ENCODE assay signal across 26 cellular contexts in the genomic region with DNA sequence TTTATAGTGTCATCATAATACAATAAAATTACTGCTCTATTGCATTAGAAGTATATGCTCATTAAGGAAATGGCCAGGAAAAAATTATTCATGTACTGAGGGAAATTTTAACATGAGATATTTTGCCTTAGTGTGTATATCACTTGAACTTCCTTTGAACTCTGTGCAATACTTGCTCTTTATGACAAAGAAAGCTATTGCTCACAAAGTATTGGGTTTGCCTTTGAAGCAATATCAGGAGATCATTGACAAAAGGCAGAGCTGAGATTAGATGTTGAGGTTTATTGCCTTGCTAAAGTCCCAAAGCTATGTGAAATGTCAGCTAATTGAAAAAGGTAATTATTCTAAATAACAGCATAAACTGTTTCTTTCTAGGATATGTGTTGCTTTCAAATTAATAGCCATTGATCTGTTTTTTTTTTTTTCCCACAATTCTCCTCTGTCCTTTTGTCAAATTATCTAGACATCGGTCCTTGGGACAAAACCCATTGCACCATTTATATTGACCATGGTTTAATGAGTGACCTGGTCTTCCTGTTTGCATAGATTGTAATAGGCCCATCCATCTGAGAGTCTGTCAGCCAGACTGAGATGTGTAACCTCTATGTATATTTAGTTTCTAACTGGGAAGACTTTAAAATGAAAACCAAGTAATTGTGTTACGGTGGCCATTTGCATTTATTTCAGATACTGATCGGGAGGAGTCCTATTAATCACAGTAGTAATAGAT.
"Had no signal": no experiment of that assay in that cellular context is flagged by ENCODE, and none has a peak within 500 bp of the region (broad histone marks: within the 10 kb centered on the region; RNA-seq: fewer than 3 reads in every experiment).

No MANE protein-coding gene starts in this region.

- H3K4me1 ChIP-seq: adrenal gland, breast epithelium had no signal

- H3K36me3 ChIP-seq: adrenal gland, breast epithelium had no signal

- H3K9me3 Mint-ChIP-seq: activated naive CD8-positive, alpha-beta T cell treated with anti-CD3 and anti-CD28 coated beads, Interleukin-2, amount 10 ng/mL, durations not matched to agents 7 days and 5 days; WTC11 had no signal

- H3K27ac Mint-ChIP-seq: activated CD8-positive, alpha-beta T cell treated with anti-CD3 and anti-CD28 coated beads, Interleukin-2, amount 10 ng/mL, durations not matched to agents 7 days and 5 days; activated naive CD8-positive, alpha-beta T cell treated with anti-CD3 and anti-CD28 coated beads, Interleukin-2, amount 10 ng/mL, durations not matched to agents 7 days and 5 days; T-helper 17 cell; WTC11 had no signal

- ATAC-seq: activated CD8-positive, alpha-beta T cell treated with anti-CD3 and anti-CD28 coated beads, Interleukin-2, amount 10 ng/mL, durations not matched to agents 7 days and 5 days; Panc1; T-helper 17 cell; WTC11 had no signal

- H3K36me3 Mint-ChIP-seq: activated naive CD8-positive, alpha-beta T cell treated with anti-CD3 and anti-CD28 coated beads, Interleukin-2, amount 10 ng/mL, durations not matched to agents 7 days and 5 days; WTC11 had no signal

- H3K27me3 ChIP-seq: adrenal gland, breast epithelium had no signal

- H3K27me3 Mint-ChIP-seq: activated naive CD8-positive, alpha-beta T cell treated with anti-CD3 and anti-CD28 coated beads, Interleukin-2, amount 10 ng/mL, durations not matched to agents 7 days and 5 days; T-helper 17 cell had no signal

- H3K9me3 ChIP-seq: adrenal gland, breast epithelium had no signal

- H3K27ac ChIP-seq: adrenal gland, breast epithelium, RWPE1 had no signal

- H3K4me1 Mint-ChIP-seq: activated naive CD8-positive, alpha-beta T cell treated with anti-CD3 and anti-CD28 coated beads, Interleukin-2, amount 10 ng/mL, durations not matched to agents 7 days and 5 days; T-helper 17 cell; WTC11 had no signal

- H3K4me3 ChIP-seq: adrenal gland, breast epithelium had no signal

- H3K4me3 Mint-ChIP-seq: activated CD8-positive, alpha-beta T cell treated with anti-CD3 and anti-CD28 coated beads, Interleukin-2, amount 10 ng/mL, durations not matched to agents 7 days and 5 days; activated naive CD8-positive, alpha-beta T cell treated with anti-CD3 and anti-CD28 coated beads, Interleukin-2, amount 10 ng/mL, durations not matched to agents 7 days and 5 days; T-helper 17 cell; WTC11 had no signal

- DNase-seq: activated CD4-positive, alpha-beta T cell treated with anti-CD3 and anti-CD28 coated beads for 48 hours; activated CD4-positive, alpha-beta T cell treated with anti-CD3 and anti-CD28 coated beads, Interleukin-2, amount 50 U/mL, for 4 hours; activated CD4-positive, CD25-positive, alpha-beta regulatory T cell treated with anti-CD3 and anti-CD28 coated beads, Interleukin-2, amount 50 U/mL, for 72 hours; activated CD8-positive, alpha-beta memory T cell treated with anti-CD3 and anti-CD28 coated beads, Interleukin-2, amount 50 U/mL, for 48 hours; activated CD8-positive, alpha-beta T cell treated with anti-CD3 and anti-CD28 coated beads, Interleukin-2, amount 10 ng/mL, durations not matched to agents 7 days and 5 days; activated naive CD4-positive, alpha-beta T cell treated with anti-CD3 and anti-CD28 coated beads, Interleukin-2, amount 50 U/mL, for 16 hours; activated naive CD8-positive, alpha-beta T cell treated with anti-CD3 and anti-CD28 coated beads, Interleukin-2, amount 10 ng/mL, durations not matched to agents 7 days and 5 days; activated T-cell treated with anti-CD3 and anti-CD28 coated beads, Interleukin-2, amount 50 U/mL, for 1 hour; adrenal gland; aorta; Karpas-422; MM.1S; NCI-H1417; NCI-H187; NCI-H2081; NCI-H510A treated with DMSO at 0.1 percent for 48 hours; NCI-H69; NK-92 treated with Interleukin-12 subunit alpha and Interleukin-12 subunit beta, amount 100 ng/mL, for 24 hours; OCI-M1; Right ventricle myocardium superior; T-helper 17 cell; T-helper 9 cell had no signal
